Comparison of ENCODE assay signal across 17 cellular contexts in genomic region chr1:31159323-31159722, GRCh38.
DNase-seq lines count a peak whose midpoint lies in the region; TF ChIP-seq lines count a peak whose summit lies in the region.
"Had no signal": no experiment of that assay in that cellular context is flagged by ENCODE, and none has a peak within 500 bp of the region (broad histone marks: within the 10 kb centered on the region; RNA-seq: fewer than 3 reads in every experiment).

No MANE protein-coding gene starts in this region.

- CTCF ChIA-PET in Caco-2 (lab: Charles Lee) (no interaction called here), RWPE1 (lab: Yijun Ruan, JAX) (no interaction called here)

- H3K9me3 Mint-ChIP-seq in Caco-2 (ENCODE audit: unreplicated experiment) (no peaks in the 10 kb centered on the region), type B pancreatic cell (no peaks in the 10 kb centered on the region), immature natural killer cell (no peaks in the 10 kb centered on the region), glutamatergic neuron (ENCODE audit: unreplicated experiment) (peaks cover 2% of the 10 kb centered on the region)
- H3K9me3 Mint-ChIP-seq: CD4-positive, CD25-positive, alpha-beta regulatory T cell; CD8-positive, alpha-beta T cell; H9; HFFc6 had no signal

- no peak overlapping the region for H3K4me2 ChIP-seq in hepatocyte
- H3K4me2 ChIP-seq: GM23338 had no signal

- H3K79me2 ChIP-seq in hepatocyte = peaks cover 6% of the 10 kb centered on the region

- no peak overlapping the region for H2AFZ ChIP-seq in hepatocyte
- H2AFZ ChIP-seq: GM23338 had no signal

- H3K4me3 Mint-ChIP-seq in Caco-2 (ENCODE audit: unreplicated experiment) = no peak overlapping the region
- no peak overlapping the region for H3K4me3 Mint-ChIP-seq in type B pancreatic cell
- no peak overlapping the region for H3K4me3 Mint-ChIP-seq in immature natural killer cell
- H3K4me3 Mint-ChIP-seq in glutamatergic neuron (ENCODE audit: unreplicated experiment) = no peak overlapping the region
- H3K4me3 Mint-ChIP-seq: CD8-positive, alpha-beta T cell; GM23338; H9; HFFc6 had no signal

- H3K27ac Mint-ChIP-seq in Caco-2 (ENCODE audit: unreplicated experiment) (peak overlapping the region; percentile 57), type B pancreatic cell (peak overlapping the region; percentile 26), immature natural killer cell (no peak overlapping the region), glutamatergic neuron (ENCODE audit: unreplicated experiment) (no peak overlapping the region)
- H3K27ac Mint-ChIP-seq: CD4-positive, CD25-positive, alpha-beta regulatory T cell; CD8-positive, alpha-beta T cell; GM23338; HFFc6 had no signal

- no peak for TF ChIP-seq CTCF in Caco-2 (IDR thresholded peaks at IDR 0.05; ENCODE audit: insufficient read depth in 1 of 2, low read depth in 1 of 2, low read length in 1 of 2, severe bottlenecking in 1 of 2, unreplicated experiment in 1 of 2)
- TF ChIP-seq CTCF in RWPE1 (conservative IDR thresholded peaks at IDR 0.05; ENCODE audit: low read depth) = no peak
- TF ChIP-seq CTCF in hepatocyte (IDR thresholded peaks at IDR 0.05; ENCODE audit: poor library complexity) = no peak
- TF ChIP-seq CTCF in type B pancreatic cell (conservative IDR thresholded peaks at IDR 0.05) = no peak
- no peak for TF ChIP-seq CTCF in glutamatergic neuron (IDR thresholded peaks at IDR 0.05; ENCODE audit: partially characterized antibody, unreplicated experiment)

- no peaks in the 10 kb centered on the region for H4K20me1 ChIP-seq in hepatocyte (ENCODE audit: insufficient read depth, poor library complexity, severe bottlenecking)

- no peaks in the 10 kb centered on the region for H3K9me2 ChIP-seq in hepatocyte (replicated peaks; ENCODE audit: insufficient read depth)

- intact Hi-C loops in Caco-2 (cut with micrococcal nuclease; ENCODE audit: unreplicated experiment) = no loop called here

- H3K36me3 Mint-ChIP-seq in Caco-2 (ENCODE audit: insufficient read depth, unreplicated experiment) (peaks cover 15% of the 10 kb centered on the region), type B pancreatic cell (no peaks in the 10 kb centered on the region), immature natural killer cell (no peaks in the 10 kb centered on the region), glutamatergic neuron (ENCODE audit: unreplicated experiment) (no peaks in the 10 kb centered on the region)
- H3K36me3 Mint-ChIP-seq: CD4-positive, CD25-positive, alpha-beta regulatory T cell had no signal

- H3K4me1 Mint-ChIP-seq in Caco-2 (ENCODE audit: low read depth, unreplicated experiment) = peaks cover 14% of the 10 kb centered on the region
- peaks cover 15% of the 10 kb centered on the region for H3K4me1 Mint-ChIP-seq in type B pancreatic cell (ENCODE audit: unreplicated experiment)
- peaks cover 7 to 23% of the 10 kb centered on the region in 2 donors for H3K4me1 Mint-ChIP-seq in immature natural killer cell
- H3K4me1 Mint-ChIP-seq in glutamatergic neuron (ENCODE audit: low read depth, unreplicated experiment) = peaks cover 7% of the 10 kb centered on the region

- no TSS peak for BruUV-seq in Caco-2 (replicated peaks; lab: Mats Ljungman, UMichigan)

- POLR2A ChIA-PET in Caco-2 (lab: Charles Lee) = no interaction called here
- POLR2A ChIA-PET in RWPE1 (lab: Yijun Ruan, JAX; ENCODE audit: low non-redundant PET) = no interaction called here

- H3K27ac ChIP-seq in RWPE1 (peak overlapping the region; percentile 20), hepatocyte (peak overlapping the region; percentile 76)

- H3K9me3 ChIP-seq in Caco-2 (no peaks in the 10 kb centered on the region), hepatocyte (ENCODE audit: low read depth) (no peaks in the 10 kb centered on the region)

- WGBS in hepatocyte (ENCODE audit: low lambda C conversion rate, missing lambda C conversion rate) = 100% methylated on average over 2 of the region's 2 CpGs

- DNase-seq in Caco-2 (no peak), RWPE1 (ENCODE audit: low spot score) (no peak), hepatocyte (ENCODE audit: low spot score) (no peak), type B pancreatic cell (ENCODE audit: extremely low spot score, unreplicated experiment) (no peak), immature natural killer cell (no peak), glutamatergic neuron (no peak), NCI-H2107 (lab: John Stamatoyannopoulos, UW) (no peak)
- DNase-seq: C1 segment of cervical spinal cord; Calu3; CD4-positive, CD25-positive, alpha-beta regulatory T cell; CD8-positive, alpha-beta T cell; DMS53; DMS79 treated with DMSO at 0.1 percent for 48 hours; GF-D8; H9; HFFc6 had no signal

- no peaks in the 10 kb centered on the region for H3K27me3 ChIP-seq in Caco-2 (replicated peaks; ENCODE audit: control insufficient read depth, insufficient read depth, low read length)
- no peaks in the 10 kb centered on the region for H3K27me3 ChIP-seq in hepatocyte

- H3K4me3 ChIP-seq in Caco-2 (ENCODE audit: low read depth, low read length) (no peak overlapping the region), hepatocyte (no peak overlapping the region)
- H3K4me3 ChIP-seq: GM23338 had no signal

- H3K27me3 Mint-ChIP-seq in Caco-2 (ENCODE audit: insufficient read depth, unreplicated experiment) (no peaks in the 10 kb centered on the region), type B pancreatic cell (no peaks in the 10 kb centered on the region), immature natural killer cell (ENCODE audit: low read depth in 3 of 3) (peaks cover 2 to 5% (median 2%) of the 10 kb centered on the region in 3 donors), glutamatergic neuron (ENCODE audit: unreplicated experiment) (peaks cover 4% of the 10 kb centered on the region)
- H3K27me3 Mint-ChIP-seq: CD4-positive, CD25-positive, alpha-beta regulatory T cell had no signal

- H3K4me1 ChIP-seq in Caco-2 (peaks cover 15% of the 10 kb centered on the region), hepatocyte (ENCODE audit: insufficient read depth) (peaks cover 11% of the 10 kb centered on the region)

- H3K36me3 ChIP-seq in Caco-2 (ENCODE audit: control insufficient read depth, insufficient read depth, low read length) (no peaks in the 10 kb centered on the region), hepatocyte (replicated peaks; ENCODE audit: insufficient read depth, low read depth) (no peaks in the 10 kb centered on the region)

Comparison
In these comparisons a context has a peak if more than half of its experiments do, and no peak if none do; other contexts are left out.
1. H3K27ac Mint-ChIP-seq: peak in Caco-2 (single experiment) and type B pancreatic cell (single experiment); none in immature natural killer cell (0 of 6) and glutamatergic neuron (single experiment).